In the genomic region with DNA sequence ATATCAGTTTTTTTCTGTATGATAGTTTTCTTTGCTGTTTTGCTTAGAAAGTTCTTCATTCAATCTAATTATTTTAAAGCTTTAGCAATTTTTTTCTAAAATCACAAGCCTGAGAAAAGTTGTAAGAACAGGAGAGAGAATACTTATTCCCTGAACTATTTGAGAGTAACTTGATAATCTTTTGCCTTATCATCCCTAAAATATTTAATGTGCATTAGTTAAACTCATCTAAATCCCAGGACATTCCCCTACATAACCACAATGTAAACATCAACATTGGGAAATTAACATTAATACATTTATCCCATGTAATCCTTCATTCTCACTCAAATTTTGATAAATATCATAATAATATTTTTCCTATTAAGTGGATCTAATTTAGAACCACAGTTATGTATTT, we compare ENCODE assay signal across 34 cellular contexts.
DNase-seq lines count a peak whose midpoint lies in the region; ATAC-seq and TF ChIP-seq lines count a peak whose summit lies in the region.
"Had no signal": no experiment of that assay in that cellular context is flagged by ENCODE, and none has a peak within 500 bp of the region (broad histone marks: within the 10 kb centered on the region; RNA-seq: fewer than 3 reads in every experiment).

No MANE protein-coding gene starts in this region.

- H2BK120ac ChIP-seq in IMR-90 (ENCODE audit: low read depth, low read length), result no peak overlapping the region

- no peak overlapping the region for H2BK5ac ChIP-seq in IMR-90 (ENCODE audit: low read depth, low read length, poor library complexity, severe bottlenecking)

- no peak overlapping the region for H3K14ac ChIP-seq in IMR-90 (replicated peaks; ENCODE audit: low read depth, low read length)

- H3K18ac ChIP-seq in IMR-90 (ENCODE audit: low read depth, low read length), result no peak overlapping the region

- no peak overlapping the region for H3K4ac ChIP-seq in IMR-90 (ENCODE audit: low read depth, low read length)

- peaks cover 2 to 7% of the 10 kb centered on the region in 2 donors for H3K9me3 Mint-ChIP-seq in natural killer cell

- H3K56ac ChIP-seq in IMR-90 (ENCODE audit: extremely low read depth, insufficient read depth, low read length), result no peak overlapping the region

- TF ChIP-seq RAD21 in IMR-90 (IDR thresholded peaks at IDR 0.05; ENCODE audit: low read length), result no peak

- no peaks in the 10 kb centered on the region for H3K36me3 ChIP-seq in IMR-90 (ENCODE audit: control insufficient read depth, insufficient read depth, low read length)
- H3K36me3 ChIP-seq: BE2C; BLaER1; BLaER1 treated with 17β-estradiol and CSF1 and Interleukin-3, amounts not matched to agents 10 nM and 100 nM had no signal

- H4K20me1 ChIP-seq in IMR-90 (ENCODE audit: insufficient read depth, low read length), result no peaks in the 10 kb centered on the region
- H4K20me1 ChIP-seq: BLaER1; BLaER1 treated with 17β-estradiol and CSF1 and Interleukin-3, amounts not matched to agents 10 nM and 100 nM had no signal

- CTCF ChIA-PET in IMR-90 (lab: Yijun Ruan, JAX), result no interaction called here

- peaks cover 7% of the 10 kb centered on the region for H3K4me1 ChIP-seq in IMR-90 (ENCODE audit: control insufficient read depth, insufficient read depth, low read length)
- H3K4me1 ChIP-seq: A549, BE2C, BLaER1, Caco-2 had no signal

- dilution Hi-C loops in IMR-90 (cut with HindIII; ENCODE audit: low sequenced_read_pairs, unreplicated experiment), result no loop called here

- H3K9me1 ChIP-seq in IMR-90 (ENCODE audit: insufficient read depth, low read length), result peaks cover 7% of the 10 kb centered on the region; the same call in 1 of the 2 replicates

- no peaks in the 10 kb centered on the region for H3K79me1 ChIP-seq in IMR-90 (ENCODE audit: low read depth in 1 of 2, low read length in 2 of 2)

- H3K4me2 ChIP-seq in IMR-90 (ENCODE audit: low read depth, low read length), result no peak overlapping the region
- H3K4me2 ChIP-seq: A549; BLaER1; BLaER1 treated with 17β-estradiol and CSF1 and Interleukin-3, amounts not matched to agents 10 nM and 100 nM had no signal

- H3K4me3 ChIP-seq in IMR-90 (ENCODE audit: insufficient read depth, low read depth, low read length), result no peak overlapping the region
- H3K4me3 ChIP-seq: A549; BLaER1; BLaER1 treated with 17β-estradiol and CSF1 and Interleukin-3, amounts not matched to agents 10 nM and 100 nM had no signal

- no peaks in the 10 kb centered on the region for H3K27me3 Mint-ChIP-seq in natural killer cell (ENCODE audit: low read depth in 2 of 2)
- H3K27me3 Mint-ChIP-seq: B cell; CD4-positive, CD25-positive, alpha-beta regulatory T cell had no signal

- no peak overlapping the region for H2BK15ac ChIP-seq in IMR-90 (ENCODE audit: low read depth, low read length)

- H3K4me1 Mint-ChIP-seq in natural killer cell, result no peaks in the 10 kb centered on the region
- H3K4me1 Mint-ChIP-seq: B cell; CD14-positive monocyte; CD4-positive, alpha-beta memory T cell; CD4-positive, CD25-positive, alpha-beta regulatory T cell; CD8-positive, alpha-beta memory T cell had no signal

- no peak for TF ChIP-seq CTCF in IMR-90 (conservative IDR thresholded peaks at IDR 0.05; ENCODE audit: low read depth, low read length)
- TF ChIP-seq CTCF in natural killer cell (IDR thresholded peaks at IDR 0.05), result no peak

- BruUV-seq in IMR-90 (replicated peaks; lab: Mats Ljungman, UMichigan), result no TSS peak

- H3K27ac ChIP-seq in IMR-90 (ENCODE audit: insufficient read depth, low read length), result no peak overlapping the region
- H3K27ac ChIP-seq: 22Rv1; A549; BLaER1; BLaER1 treated with 17β-estradiol and CSF1 and Interleukin-3, amounts not matched to agents 10 nM and 100 nM; C4-2B had no signal

- no peaks in the 10 kb centered on the region for H3K27me3 ChIP-seq in IMR-90 (ENCODE audit: control insufficient read depth, insufficient read depth, low read length)
- H3K27me3 ChIP-seq: BE2C; BLaER1; BLaER1 treated with 17β-estradiol and CSF1 and Interleukin-3, amounts not matched to agents 10 nM and 100 nM had no signal

- H3K9me3 ChIP-seq in IMR-90 (ENCODE audit: control insufficient read depth, insufficient read depth, low read length), result peaks cover 3% of the 10 kb centered on the region; the same call in 1 of the 2 replicates
- H3K9me3 ChIP-seq: A549, BE2C, BLaER1, Caco-2 had no signal

- no peak overlapping the region for H2AFZ ChIP-seq in IMR-90 (replicated peaks; ENCODE audit: low read length, poor library complexity)

- intact Hi-C loops in IMR-90 (cut with micrococcal nuclease), result no loop called here
- intact Hi-C loops in natural killer cell (cut with micrococcal nuclease), result no loop called here

- H3K4me3 Mint-ChIP-seq in natural killer cell, result no peak overlapping the region
- H3K4me3 Mint-ChIP-seq: B cell; CD14-positive monocyte; CD4-positive, alpha-beta memory T cell; CD4-positive, alpha-beta T cell; CD4-positive, CD25-positive, alpha-beta regulatory T cell; CD8-positive, alpha-beta memory T cell; CD8-positive, alpha-beta T cell had no signal

- no peak overlapping the region for H3K27ac Mint-ChIP-seq in natural killer cell
- H3K27ac Mint-ChIP-seq: B cell; CD14-positive monocyte; CD4-positive, alpha-beta memory T cell; CD4-positive, alpha-beta T cell; CD4-positive, CD25-positive, alpha-beta regulatory T cell; CD8-positive, alpha-beta memory T cell; CD8-positive, alpha-beta T cell had no signal

- H4K8ac ChIP-seq in IMR-90 (ENCODE audit: low read depth in 2 of 2, low read length in 2 of 2), result no peak overlapping the region

- no peak overlapping the region for H4K5ac ChIP-seq in IMR-90 (ENCODE audit: low read depth, low read length)

- TF ChIP-seq POLR2A in IMR-90 (IDR thresholded peaks at IDR 0.05; ENCODE audit: low read depth, low read length), result no peak

- H4K91ac ChIP-seq in IMR-90 (ENCODE audit: insufficient read depth, low read depth, low read length), result no peak overlapping the region

- H3K23ac ChIP-seq in IMR-90 (ENCODE audit: low read depth, low read length), result no peak overlapping the region

- H3K36me3 Mint-ChIP-seq in natural killer cell, result no peaks in the 10 kb centered on the region
- H3K36me3 Mint-ChIP-seq: CD14-positive monocyte; CD4-positive, alpha-beta memory T cell; CD4-positive, CD25-positive, alpha-beta regulatory T cell; CD8-positive, alpha-beta memory T cell; CD8-positive, alpha-beta T cell had no signal

- H3K9ac ChIP-seq in IMR-90 (ENCODE audit: low read depth, low read length), result no peak overlapping the region
- H3K9ac ChIP-seq: BLaER1; BLaER1 treated with 17β-estradiol and CSF1 and Interleukin-3, amounts not matched to agents 10 nM and 100 nM had no signal

- ATAC-seq in IMR-90 (ENCODE audit: low read depth) (peak; percentile 75), natural killer cell (no peak), SK-N-SH treated with all-trans-retinoic acid at 6 μM for 48 hours (no peak)
- ATAC-seq: A549; CD8-positive, alpha-beta T cell had no signal

- no peak overlapping the region for H2BK20ac ChIP-seq in IMR-90 (ENCODE audit: low read depth, low read length)

- no peak overlapping the region for H2AK5ac ChIP-seq in IMR-90 (ENCODE audit: low read depth, low read length)

- DNase-seq in EH (ENCODE audit: low read depth) (peak; percentile 6), HCEC 1CT (peak; percentile 4), IMR-90 (peak; percentile 52), amniotic epithelial cell (ENCODE audit: low read depth) (peak; percentile 36), natural killer cell (no peak), NCI-H82 (lab: John Stamatoyannopoulos, UW) (no peak), DMS53 (lab: John Stamatoyannopoulos, UW) (no peak)
- DNase-seq: 8988T; ACHN; AML-193; BE2C; C1 segment of cervical spinal cord; Caco-2; Calu3; CD4-positive, alpha-beta memory T cell; CD4-positive, alpha-beta T cell; CD4-positive, CD25-positive, alpha-beta regulatory T cell; CD8-positive, alpha-beta memory T cell; CD8-positive, alpha-beta T cell; COR-L47; DMS 273 treated with DMSO at 0.1 percent for 48 hours; DMS153; DMS79; DMS79 treated with DMSO at 0.1 percent for 48 hours; DND-41; EL had no signal

- in situ Hi-C loops in IMR-90 (cut with MboI; ENCODE audit: low sequenced_read_pairs), result no loop called here

- POLR2A ChIA-PET in IMR-90 (lab: Charles Lee; ENCODE audit: unreplicated experiment), result no interaction called here

- H2AK9ac ChIP-seq in IMR-90 (replicated peaks; ENCODE audit: low read depth, low read length, poor library complexity), result no peak overlapping the region

TF ChIP-seq in IMR-90, 13 proteins besides CTCF, POLR2A, EP300 and RAD21 (continues in another document):
- TF ChIP-seq SMC3 (IDR thresholded peaks at IDR 0.05; ENCODE audit: low read depth, low read length), result no peak
- TF ChIP-seq CEBPB (IDR thresholded peaks at IDR 0.05; ENCODE audit: low read depth, low read length), result 0 out of 2 replicates have a peak, but pooled peaks have one; percentile 6
- TF ChIP-seq ELK1 (IDR thresholded peaks at IDR 0.05; ENCODE audit: borderline replicate concordance, low read depth, low read length), result no peak

TF ChIP-seq in SK-N-SH treated with all-trans-retinoic acid at 6 μM for 48 hours, 23 proteins besides CTCF, POLR2A, EP300 and RAD21:
- TF ChIP-seq ZNF8 (CRISPR knock-in tag; IDR thresholded peaks at IDR 0.05) (no peak), ZNF565 (CRISPR knock-in tag; conservative IDR thresholded peaks at IDR 0.05; ENCODE audit: low read depth) (no peak)
- TF ChIP-seq, protein P1, sequence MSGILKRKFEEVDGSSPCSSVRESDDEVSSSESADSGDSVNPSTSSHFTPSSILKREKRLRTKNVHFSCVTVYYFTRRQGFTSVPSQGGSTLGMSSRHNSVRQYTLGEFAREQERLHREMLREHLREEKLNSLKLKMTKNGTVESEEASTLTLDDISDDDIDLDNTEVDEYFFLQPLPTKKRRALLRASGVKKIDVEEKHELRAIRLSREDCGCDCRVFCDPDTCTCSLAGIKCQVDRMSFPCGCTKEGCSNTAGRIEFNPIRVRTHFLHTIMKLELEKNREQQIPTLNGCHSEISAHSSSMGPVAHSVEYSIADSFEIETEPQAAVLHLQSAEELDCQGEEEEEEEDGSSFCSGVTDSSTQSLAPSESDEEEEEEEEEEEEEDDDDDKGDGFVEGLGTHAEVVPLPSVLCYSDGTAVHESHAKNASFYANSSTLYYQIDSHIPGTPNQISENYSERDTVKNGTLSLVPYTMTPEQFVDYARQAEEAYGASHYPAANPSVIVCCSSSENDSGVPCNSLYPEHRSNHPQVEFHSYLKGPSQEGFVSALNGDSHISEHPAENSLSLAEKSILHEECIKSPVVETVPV (CRISPR knock-in tag; IDR thresholded peaks at IDR 0.05), result no peak
TF ChIP-seq in SK-N-SH treated with all-trans-retinoic acid at 6 μM for 48 hours: peak in this region for 0.

Comparison
In these comparisons a context has a peak if more than half of its experiments do, and no peak if none do; other contexts are left out.
1. DNase-seq: peak in EH (single experiment), HCEC 1CT (single experiment), IMR-90 (single experiment) and amniotic epithelial cell (single experiment); none in natural killer cell (single experiment), NCI-H82 (single experiment) and DMS53 (single experiment).